In the genomic region with DNA sequence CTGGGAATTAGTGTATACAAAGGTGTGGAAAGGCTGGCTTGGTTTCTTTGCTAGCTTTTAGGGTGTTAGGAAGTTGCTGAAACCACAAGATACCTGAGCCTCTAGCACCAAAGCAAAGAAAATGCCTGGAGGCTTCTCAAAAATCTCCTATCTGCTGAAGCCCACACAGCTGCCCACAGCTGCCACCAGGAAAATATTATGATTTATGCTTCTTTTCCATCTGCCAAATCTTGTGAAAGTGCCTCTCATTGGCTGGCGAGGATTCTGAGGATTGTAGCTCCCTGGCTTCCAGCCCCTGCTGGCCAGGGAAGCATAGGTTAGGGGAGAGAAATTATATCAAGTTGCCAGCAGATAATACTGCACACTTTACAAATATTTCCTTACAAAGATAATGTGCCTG, we compare ENCODE assay signal across 12 cellular contexts.
DNase-seq lines count a peak whose midpoint lies in the region; ATAC-seq and TF ChIP-seq lines count a peak whose summit lies in the region.
"Had no signal": no experiment of that assay in that cellular context is flagged by ENCODE, and none has a peak within 500 bp of the region (broad histone marks: within the 10 kb centered on the region; RNA-seq: fewer than 3 reads in every experiment).

No MANE protein-coding gene starts in this region.

- no peaks in the 10 kb centered on the region for H4K20me1 ChIP-seq in IMR-90 (ENCODE audit: insufficient read depth, low read length)

- H3K27me3 Mint-ChIP-seq in chondrocyte (ENCODE audit: low read depth): peaks cover 3% of the 10 kb centered on the region
- peaks cover 6% of the 10 kb centered on the region for H3K27me3 Mint-ChIP-seq in nephron (ENCODE audit: low read depth)

- H3K4me3 ChIP-seq in IMR-90 (ENCODE audit: insufficient read depth, low read depth, low read length): no peak overlapping the region

- no peak overlapping the region for H4K8ac ChIP-seq in IMR-90 (ENCODE audit: low read depth in 2 of 2, low read length in 2 of 2)

- no peak overlapping the region for H3K9ac ChIP-seq in IMR-90 (ENCODE audit: low read depth, low read length)

- no peak overlapping the region for H2AFZ ChIP-seq in IMR-90 (replicated peaks; ENCODE audit: low read length, poor library complexity)

- H3K4me2 ChIP-seq in IMR-90 (ENCODE audit: low read depth, low read length): no peak overlapping the region

- 0 out of 3 replicates have a peak overlapping the region, but pooled peaks have one; percentile 19 for H2BK15ac ChIP-seq in IMR-90 (ENCODE audit: low read depth, low read length)

- peak; percentile 58 for ATAC-seq in IMR-90 (ENCODE audit: low read depth)
- no peak for ATAC-seq in GM21723 (IDR thresholded peaks at IDR 0.05; ENCODE audit: unreplicated experiment)
- ATAC-seq: activated CD4-positive, CD25-positive, alpha-beta regulatory T cell treated with anti-CD3 and anti-CD28 coated beads, Interleukin-2, amount 50 U/mL, for 24 hours; activated T-cell treated with anti-CD3 and anti-CD28 coated beads, Interleukin-2, amount 50 U/mL, for 4 hours had no signal

- no peak overlapping the region for H3K18ac ChIP-seq in IMR-90 (ENCODE audit: low read depth, low read length)

- H3K4me1 ChIP-seq in IMR-90 (ENCODE audit: control insufficient read depth, insufficient read depth, low read length): peaks cover 12% of the 10 kb centered on the region

- H3K27ac Mint-ChIP-seq in chondrocyte (ENCODE audit: unreplicated experiment) (no peak overlapping the region), nephron (peak overlapping the region; percentile 68 to 90 (median 88))
- H3K27ac Mint-ChIP-seq: memory B cell, progenitor cell of endocrine pancreas had no signal

- no peaks in the 10 kb centered on the region for H3K79me1 ChIP-seq in IMR-90 (ENCODE audit: low read depth in 1 of 2, low read length in 2 of 2)

- in situ Hi-C loops in IMR-90 (cut with MboI; ENCODE audit: low sequenced_read_pairs): no loop called here

- TF ChIP-seq CTCF in IMR-90 (conservative IDR thresholded peaks at IDR 0.05; ENCODE audit: low read depth, low read length) (0 out of 2 replicates have a peak, but pooled peaks have one; percentile 11), chondrocyte (IDR thresholded peaks at IDR 0.05) (peak; percentile 63), nephron (IDR thresholded peaks at IDR 0.05; ENCODE audit: unreplicated experiment in 3 of 3) (peak in 2 of 3 experiments; percentile 22 to 27)

- no peak overlapping the region for H2BK5ac ChIP-seq in IMR-90 (ENCODE audit: low read depth, low read length, poor library complexity, severe bottlenecking)

- no CpG with 5 or more reads among the region's 1 CpG for WGBS in IMR-90 (ENCODE audit: extremely low coverage in 2 of 2, insufficient read length in 1 of 2), 2 experiments

- dilution Hi-C loops in IMR-90 (cut with HindIII; ENCODE audit: low sequenced_read_pairs, unreplicated experiment): no loop called here

- no peak overlapping the region for H3K14ac ChIP-seq in IMR-90 (replicated peaks; ENCODE audit: low read depth, low read length)

- H3K9me1 ChIP-seq in IMR-90 (ENCODE audit: insufficient read depth, low read length): no peaks in the 10 kb centered on the region; the same call in 1 of the 2 replicates

- H4K5ac ChIP-seq in IMR-90 (ENCODE audit: low read depth, low read length): no peak overlapping the region

- no TSS peak for BruUV-seq in IMR-90 (replicated peaks; lab: Mats Ljungman, UMichigan)

- H3K9me3 ChIP-seq in IMR-90 (ENCODE audit: control insufficient read depth, insufficient read depth, low read length): no peaks in the 10 kb centered on the region

- TF ChIP-seq POLR2A in IMR-90 (IDR thresholded peaks at IDR 0.05; ENCODE audit: low read depth, low read length): no peak

- H3K27ac ChIP-seq in IMR-90 (ENCODE audit: insufficient read depth, low read length): no peak overlapping the region

- H2AK9ac ChIP-seq in IMR-90 (replicated peaks; ENCODE audit: low read depth, low read length, poor library complexity): no peak overlapping the region

- DNase-seq in DMS 273 (lab: John Stamatoyannopoulos, UW; ENCODE audit: unreplicated experiment) (peak; percentile 80), IMR-90 (no peak), chondrocyte (ENCODE audit: low spot score) (no peak), retina (no peak), posterior vena cava (ENCODE audit: low spot score) (no peak)
- DNase-seq: activated T-cell treated with anti-CD3 and anti-CD28 coated beads, Interleukin-2, amount 50 U/mL, for 4 hours; NCI-H1436 had no signal

- POLR2A ChIA-PET in IMR-90 (lab: Charles Lee; ENCODE audit: unreplicated experiment): no interaction called here

- peak overlapping the region; percentile 66; the same call in 1 of the 2 replicates for H2BK120ac ChIP-seq in IMR-90 (ENCODE audit: low read depth, low read length)

- no peak overlapping the region for H3K23ac ChIP-seq in IMR-90 (ENCODE audit: low read depth, low read length)

- H3K36me3 Mint-ChIP-seq in chondrocyte (ENCODE audit: low read depth): no peaks in the 10 kb centered on the region
- H3K36me3 Mint-ChIP-seq in nephron (ENCODE audit: low read depth): no peaks in the 10 kb centered on the region
- H3K36me3 Mint-ChIP-seq: memory B cell had no signal

- H3K36me3 ChIP-seq in IMR-90 (ENCODE audit: control insufficient read depth, insufficient read depth, low read length): no peaks in the 10 kb centered on the region

- H2AK5ac ChIP-seq in IMR-90 (ENCODE audit: low read depth, low read length): no peak overlapping the region

- H3K27me3 ChIP-seq in IMR-90 (ENCODE audit: control insufficient read depth, insufficient read depth, low read length): no peaks in the 10 kb centered on the region

- no peak overlapping the region for H3K56ac ChIP-seq in IMR-90 (ENCODE audit: extremely low read depth, insufficient read depth, low read length)

- 0 out of 2 replicates have a peak, but pooled peaks have one; percentile 13 for TF ChIP-seq RAD21 in IMR-90 (IDR thresholded peaks at IDR 0.05; ENCODE audit: low read length)

- intact Hi-C loops in IMR-90 (cut with micrococcal nuclease) (no loop called here), posterior vena cava (cut with DNase I) (no loop called here)

- no peak overlapping the region for H2BK20ac ChIP-seq in IMR-90 (ENCODE audit: low read depth, low read length)

- H3K4me1 Mint-ChIP-seq in chondrocyte (ENCODE audit: low read depth) (peaks cover 24% of the 10 kb centered on the region), nephron (peaks cover 69% of the 10 kb centered on the region)
- H3K4me1 Mint-ChIP-seq: memory B cell had no signal

- H3K4ac ChIP-seq in IMR-90 (ENCODE audit: low read depth, low read length): no peak overlapping the region

- H3K9me3 Mint-ChIP-seq in chondrocyte (ENCODE audit: low read depth): no peaks in the 10 kb centered on the region
- no peaks in the 10 kb centered on the region for H3K9me3 Mint-ChIP-seq in nephron
- H3K9me3 Mint-ChIP-seq: activated T-cell treated with anti-CD3 and anti-CD28 coated beads, Interleukin-2, amount 50 U/mL, for 4 hours; memory B cell had no signal

- no peak overlapping the region for H4K91ac ChIP-seq in IMR-90 (ENCODE audit: insufficient read depth, low read depth, low read length)

- CTCF ChIA-PET in IMR-90 (lab: Yijun Ruan, JAX): interaction anchor here (0.9 kb wide), 1 partner anchor 9 kb away, joined by 3 read pairs; no protein-coding TSS in a partner anchor

- H3K4me3 Mint-ChIP-seq in chondrocyte (ENCODE audit: unreplicated experiment) (no peak overlapping the region), nephron (peak overlapping the region in 2 of 3 experiments; percentile 14 to 24)
- H3K4me3 Mint-ChIP-seq: activated T-cell treated with anti-CD3 and anti-CD28 coated beads, Interleukin-2, amount 50 U/mL, for 4 hours; memory B cell had no signal

TF ChIP-seq in IMR-90, 13 proteins besides CTCF, POLR2A, EP300 and RAD21:
- TF ChIP-seq CEBPB (IDR thresholded peaks at IDR 0.05; ENCODE audit: low read depth, low read length) (no peak), MAZ (IDR thresholded peaks at IDR 0.05; ENCODE audit: borderline replicate concordance, low read depth, low read length) (no peak), FOS (IDR thresholded peaks at IDR 0.05; ENCODE audit: low read depth, low read length) (no peak), SMC3 (IDR thresholded peaks at IDR 0.05; ENCODE audit: low read depth, low read length) (no peak), MAFK (IDR thresholded peaks at IDR 0.05; ENCODE audit: low read depth, low read length) (no peak), USF2 (IDR thresholded peaks at IDR 0.05; ENCODE audit: low read depth, low read length) (no peak), MXI1 (IDR thresholded peaks at IDR 0.05; ENCODE audit: borderline replicate concordance, low read depth, low read length) (no peak), RCOR1 (IDR thresholded peaks at IDR 0.05; ENCODE audit: insufficient replicate concordance, low read length) (no peak), CHD1 (IDR thresholded peaks at IDR 0.05; ENCODE audit: low read depth, low read length) (no peak), RFX5 (IDR thresholded peaks at IDR 0.05; ENCODE audit: low read depth, low read length) (no peak), NFE2L2 (IDR thresholded peaks at IDR 0.05; ENCODE audit: low read depth, low read length) (no peak), BHLHE40 (IDR thresholded peaks at IDR 0.05; ENCODE audit: low read depth, low read length) (no peak)
- TF ChIP-seq, protein P1, sequence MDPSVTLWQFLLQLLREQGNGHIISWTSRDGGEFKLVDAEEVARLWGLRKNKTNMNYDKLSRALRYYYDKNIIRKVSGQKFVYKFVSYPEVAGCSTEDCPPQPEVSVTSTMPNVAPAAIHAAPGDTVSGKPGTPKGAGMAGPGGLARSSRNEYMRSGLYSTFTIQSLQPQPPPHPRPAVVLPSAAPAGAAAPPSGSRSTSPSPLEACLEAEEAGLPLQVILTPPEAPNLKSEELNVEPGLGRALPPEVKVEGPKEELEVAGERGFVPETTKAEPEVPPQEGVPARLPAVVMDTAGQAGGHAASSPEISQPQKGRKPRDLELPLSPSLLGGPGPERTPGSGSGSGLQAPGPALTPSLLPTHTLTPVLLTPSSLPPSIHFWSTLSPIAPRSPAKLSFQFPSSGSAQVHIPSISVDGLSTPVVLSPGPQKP (IDR thresholded peaks at IDR 0.05; ENCODE audit: borderline replicate concordance, low read depth, low read length): no peak

Comparison
In these comparisons a context has a peak if more than half of its experiments do, and no peak if none do; other contexts are left out.
1. CTCF ChIP-seq: peak in every context shown above with its lines; median percentile 63 in chondrocyte; 24 in nephron; 11 in IMR-90.